15 cellular contexts compared by ENCODE assay signal in genomic region chr1:19331262-19331878, GRCh38. TPM values are rescaled to one million over a fixed set of nuclear protein-coding genes. Genes with fewer than 3 reads are reported as not detected.
DNase-seq lines count a peak whose midpoint lies in the region; ATAC-seq lines count a peak whose summit lies in the region.
"Had no signal": no experiment of that assay in that cellular context is flagged by ENCODE, and none has a peak within 500 bp of the region (broad histone marks: within the 10 kb centered on the region; RNA-seq: fewer than 3 reads in every experiment).

No MANE protein-coding gene starts in this region.

- in situ Hi-C loops in G401 (cut with HindIII; ENCODE audit: low sequenced_read_pairs): loop anchor here (25.0 kb wide), 1 partner anchor 306 kb away; the partner anchor contains the start of gene NBL1

- H4K20me1 ChIP-seq in BLaER1: 0 out of 2 replicates have a peak, but pooled peaks cover 4% of the 10 kb centered on the region

- H3K27me3 ChIP-seq in BLaER1: no peaks in the 10 kb centered on the region

- ATAC-seq in central memory CD8-positive, alpha-beta T cell (replicated peaks; ENCODE audit: extremely low read depth, poor library complexity, severe bottlenecking): no peak
- ATAC-seq in stimulated activated effector memory CD8-positive, alpha-beta T cell treated with anti-CD3 and anti-CD28 coated beads, Interleukin-12 subunit alpha, Interleukin-12 subunit beta, amount 100 ng/mL, for 72 hours: no peak
- ATAC-seq in HG03520 (IDR thresholded peaks at IDR 0.05; ENCODE audit: unreplicated experiment) (no peak), HG03342 (IDR thresholded peaks at IDR 0.05; ENCODE audit: unreplicated experiment) (no peak)

- H3K9ac ChIP-seq in BLaER1: no peak overlapping the region
- H3K9ac ChIP-seq: GM23248, KMS-11 had no signal

- H3K27ac ChIP-seq in BLaER1: no peak overlapping the region
- H3K27ac ChIP-seq: GM23248, KMS-11 had no signal

- H3K27me3 Mint-ChIP-seq in IgD-negative memory B cell: no peaks in the 10 kb centered on the region
- H3K27me3 Mint-ChIP-seq in central memory CD8-positive, alpha-beta T cell: no peaks in the 10 kb centered on the region
- H3K27me3 Mint-ChIP-seq: CD4-positive, alpha-beta memory T cell had no signal

- no peaks in the 10 kb centered on the region for H3K9me3 ChIP-seq in BLaER1
- H3K9me3 ChIP-seq: HAP-1 had no signal

- peaks cover 0 to 2% (median 0%) of the 10 kb centered on the region in 3 donors for H3K4me1 Mint-ChIP-seq in IgD-negative memory B cell
- H3K4me1 Mint-ChIP-seq in central memory CD8-positive, alpha-beta T cell: no peaks in the 10 kb centered on the region
- peaks cover 10% of the 10 kb centered on the region for H3K4me1 Mint-ChIP-seq in stimulated activated effector memory CD8-positive, alpha-beta T cell treated with anti-CD3 and anti-CD28 coated beads, Interleukin-12 subunit alpha, Interleukin-12 subunit beta, amount 100 ng/mL, for 72 hours
- H3K4me1 Mint-ChIP-seq: CD14-positive monocyte; CD4-positive, alpha-beta memory T cell had no signal

- H3K4me3 ChIP-seq in BLaER1: no peak overlapping the region
- H3K4me3 ChIP-seq: GM23248, HAP-1 had no signal

- DNase-seq in central memory CD8-positive, alpha-beta T cell (ENCODE audit: low spot score in 2 of 2): no peak
- DNase-seq in stimulated activated effector memory CD8-positive, alpha-beta T cell treated with anti-CD3 and anti-CD28 coated beads, Interleukin-12 subunit alpha, Interleukin-12 subunit beta, amount 100 ng/mL, for 72 hours (ENCODE audit: low spot score in 2 of 2): no peak
- DNase-seq in G401 (ENCODE audit: low spot score): no peak
- DNase-seq: ACHN; Calu3; CD4-positive, alpha-beta memory T cell; DMS79 treated with DMSO at 0.1 percent for 48 hours; GM23248 had no signal

- peak overlapping the region in 2 of 3 donors; percentile 25 to 35 for H3K27ac Mint-ChIP-seq in IgD-negative memory B cell
- peak overlapping the region; percentile 57 for H3K27ac Mint-ChIP-seq in central memory CD8-positive, alpha-beta T cell (ENCODE audit: low read depth)
- H3K27ac Mint-ChIP-seq in stimulated activated effector memory CD8-positive, alpha-beta T cell treated with anti-CD3 and anti-CD28 coated beads, Interleukin-12 subunit alpha, Interleukin-12 subunit beta, amount 100 ng/mL, for 72 hours: peak overlapping the region; percentile 64

- H3K36me3 Mint-ChIP-seq in IgD-negative memory B cell: peaks cover 4% of the 10 kb centered on the region
- peaks cover 31% of the 10 kb centered on the region for H3K36me3 Mint-ChIP-seq in central memory CD8-positive, alpha-beta T cell (ENCODE audit: insufficient read depth)
- peaks cover 32% of the 10 kb centered on the region for H3K36me3 Mint-ChIP-seq in stimulated activated effector memory CD8-positive, alpha-beta T cell treated with anti-CD3 and anti-CD28 coated beads, Interleukin-12 subunit alpha, Interleukin-12 subunit beta, amount 100 ng/mL, for 72 hours

- H3K4me2 ChIP-seq in BLaER1: peak overlapping the region; percentile 11; the same call in 1 of the 2 replicates
- H3K4me2 ChIP-seq: KMS-11 had no signal

- H3K4me1 ChIP-seq in BLaER1: peaks cover 24% of the 10 kb centered on the region
- H3K4me1 ChIP-seq: HAP-1 had no signal

- no peak overlapping the region for H3K4me3 Mint-ChIP-seq in IgD-negative memory B cell
- no peak overlapping the region for H3K4me3 Mint-ChIP-seq in central memory CD8-positive, alpha-beta T cell
- no peak overlapping the region for H3K4me3 Mint-ChIP-seq in stimulated activated effector memory CD8-positive, alpha-beta T cell treated with anti-CD3 and anti-CD28 coated beads, Interleukin-12 subunit alpha, Interleukin-12 subunit beta, amount 100 ng/mL, for 72 hours
- H3K4me3 Mint-ChIP-seq: CD14-positive monocyte; CD4-positive, alpha-beta memory T cell had no signal

- H3K9me3 Mint-ChIP-seq in IgD-negative memory B cell: no peaks in the 10 kb centered on the region
- no peaks in the 10 kb centered on the region for H3K9me3 Mint-ChIP-seq in central memory CD8-positive, alpha-beta T cell
- no peaks in the 10 kb centered on the region for H3K9me3 Mint-ChIP-seq in stimulated activated effector memory CD8-positive, alpha-beta T cell treated with anti-CD3 and anti-CD28 coated beads, Interleukin-12 subunit alpha, Interleukin-12 subunit beta, amount 100 ng/mL, for 72 hours

- H3K36me3 ChIP-seq in BLaER1: peaks cover 29% of the 10 kb centered on the region

RNA-seq across cellular contexts. Expression of gene SLC66A1, which starts 19.2 kb away (rescaled TPM):
- 12.7 TPM for polyA plus RNA-seq in IgD-negative memory B cell
- total RNA-seq in G401 (2014; rRNA removed; shearing (Covaris generic)): 49.6 and 55.1 TPM in 2 replicates

RNA-seq across cellular contexts. Expression of gene AKR7A2, which starts 19.4 kb away (rescaled TPM):
- polyA plus RNA-seq in IgD-negative memory B cell: 87.9 TPM
- 140 and 142 TPM in 2 replicates for total RNA-seq in G401 (2014; rRNA removed; shearing (Covaris generic))

RNA-seq across cellular contexts. Expression of gene AKR7A3, which starts 42.8 kb away (rescaled TPM):
- 0.20 TPM for polyA plus RNA-seq in IgD-negative memory B cell
- total RNA-seq in G401 (2014; rRNA removed; shearing (Covaris generic)): not detected in 2 replicates
- polyA plus RNA-seq: CD4-positive, alpha-beta memory T cell had no signal
